ENCODE assay signal across 5 cellular contexts in genomic region chr5:38018011-38018410, GRCh38.
"Had no signal": no experiment of that assay in that cellular context is flagged by ENCODE, and none has a peak within 500 bp of the region (broad histone marks: within the 10 kb centered on the region; RNA-seq: fewer than 3 reads in every experiment).

No MANE protein-coding gene starts in this region.

- DNase-seq: GM23248, H9, HCEC 1CT, IMR-90 had no signal

- H3K27ac Mint-ChIP-seq: H9 had no signal

- H3K4me3 ChIP-seq: GM23248, K562 had no signal

- H2AFZ ChIP-seq: GM23248 had no signal

- H3K4me3 Mint-ChIP-seq: H9 had no signal

- H3K27ac ChIP-seq: GM23248 had no signal

- H3K9me3 Mint-ChIP-seq: H9 had no signal

- H3K4me1 Mint-ChIP-seq: H9 had no signal
